Comparison of ENCODE assay signal across 1 cellular context in the genomic region with DNA sequence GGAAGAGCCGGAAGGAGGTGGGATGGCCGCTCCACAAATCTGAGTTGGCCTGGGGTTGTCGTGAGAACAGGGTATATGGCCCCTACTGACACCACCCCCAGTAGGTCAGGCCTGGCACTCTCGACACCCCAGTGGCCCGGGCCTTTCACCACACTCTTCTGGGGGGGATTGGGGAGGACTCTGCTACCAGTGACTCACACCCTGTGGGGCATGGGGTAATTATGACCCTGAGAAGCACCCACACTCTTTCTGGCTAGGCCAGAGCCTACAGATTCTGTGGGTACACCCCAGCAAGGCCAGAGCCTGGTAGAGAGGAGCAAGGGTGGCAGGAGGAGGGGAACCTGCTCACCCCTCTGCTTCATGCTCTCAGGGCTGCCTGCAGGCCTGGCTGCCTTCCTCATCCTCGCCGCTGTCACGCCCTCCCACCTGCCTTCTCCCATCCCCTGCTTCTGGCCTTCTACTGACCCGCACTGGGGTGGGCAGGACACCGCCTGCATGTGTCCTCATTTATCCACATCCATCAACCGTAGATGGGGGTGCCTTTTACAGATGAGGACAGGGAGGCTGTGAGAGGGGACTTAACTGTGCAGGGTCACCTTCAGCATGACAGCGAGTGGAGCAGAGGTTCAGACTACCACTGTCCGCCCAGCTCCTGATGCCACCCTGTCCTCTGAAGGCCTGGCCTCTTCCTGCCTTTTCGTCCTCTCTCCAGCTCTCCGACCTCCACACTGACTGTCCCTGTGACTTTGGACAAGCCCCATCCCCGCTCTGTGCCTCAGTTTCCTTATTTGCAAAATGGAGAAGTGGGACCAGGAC.
TF ChIP-seq lines count a peak whose summit lies in the region.

No MANE protein-coding gene starts in this region.

TF ChIP-seq in IMR-90, 13 proteins besides CTCF, POLR2A, EP300 and RAD21:
- TF ChIP-seq CHD1 (IDR thresholded peaks at IDR 0.05; ENCODE audit: low read depth, low read length), result no peak
- TF ChIP-seq MXI1 (IDR thresholded peaks at IDR 0.05; ENCODE audit: borderline replicate concordance, low read depth, low read length), result no peak
- TF ChIP-seq BHLHE40 (IDR thresholded peaks at IDR 0.05; ENCODE audit: low read depth, low read length), result no peak
- TF ChIP-seq ELK1 (IDR thresholded peaks at IDR 0.05; ENCODE audit: borderline replicate concordance, low read depth, low read length), result no peak
- no peak for TF ChIP-seq SMC3 (IDR thresholded peaks at IDR 0.05; ENCODE audit: low read depth, low read length)
- TF ChIP-seq MAFK (IDR thresholded peaks at IDR 0.05; ENCODE audit: low read depth, low read length), result no peak
- TF ChIP-seq MAZ (IDR thresholded peaks at IDR 0.05; ENCODE audit: borderline replicate concordance, low read depth, low read length), result no peak
- no peak for TF ChIP-seq RFX5 (IDR thresholded peaks at IDR 0.05; ENCODE audit: low read depth, low read length)
- TF ChIP-seq NFE2L2 (IDR thresholded peaks at IDR 0.05; ENCODE audit: low read depth, low read length), result no peak
- TF ChIP-seq RCOR1 (IDR thresholded peaks at IDR 0.05; ENCODE audit: insufficient replicate concordance, low read length), result no peak
- TF ChIP-seq FOS (IDR thresholded peaks at IDR 0.05; ENCODE audit: low read depth, low read length), result no peak
- TF ChIP-seq USF2 (IDR thresholded peaks at IDR 0.05; ENCODE audit: low read depth, low read length), result no peak
- no peak for TF ChIP-seq CEBPB (IDR thresholded peaks at IDR 0.05; ENCODE audit: low read depth, low read length)
